8 cellular contexts compared by ENCODE assay signal in the genomic region with DNA sequence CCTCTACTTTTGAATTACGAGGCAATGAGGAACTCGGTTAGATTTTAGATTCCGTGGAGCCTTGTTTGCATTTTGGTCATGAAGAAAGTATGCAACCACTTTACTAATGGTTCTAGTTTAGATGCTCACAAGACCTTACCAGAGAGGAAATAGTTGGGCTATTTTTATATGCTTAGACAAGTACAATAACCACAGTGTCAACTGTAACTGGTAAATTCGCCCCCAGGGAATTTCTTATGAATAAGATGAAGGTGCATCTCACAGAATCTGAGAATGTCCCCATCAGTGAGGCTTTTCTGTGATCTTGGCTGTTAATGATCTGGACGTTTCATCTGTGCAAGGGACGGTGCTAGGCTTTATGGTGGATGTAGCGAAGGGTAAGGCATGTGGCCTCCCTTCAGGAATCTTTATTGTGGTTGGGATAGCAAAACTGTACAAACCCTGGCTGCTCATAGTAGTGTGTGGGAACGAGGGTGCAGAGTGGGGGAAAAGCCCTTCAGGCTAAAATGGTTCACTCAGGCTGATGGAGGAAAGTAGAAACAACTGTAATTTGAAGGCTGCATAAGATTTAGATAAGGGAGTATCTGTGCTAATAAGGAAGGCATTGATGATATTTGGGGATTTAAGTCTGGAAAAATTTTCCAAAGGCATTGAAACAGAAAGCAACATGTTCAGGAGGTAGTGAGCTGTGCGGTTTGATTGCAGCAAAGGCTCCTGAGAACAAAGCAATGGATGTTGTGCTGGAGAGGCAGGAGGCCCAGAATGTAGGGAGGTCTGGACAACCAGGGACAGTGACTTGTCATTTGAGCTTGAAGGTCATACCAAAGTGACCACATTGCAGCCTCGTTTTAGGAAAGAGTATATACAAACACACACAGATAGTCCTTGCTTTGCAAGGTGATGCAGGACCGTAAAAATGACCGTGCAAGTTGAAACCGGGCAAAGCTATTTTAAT. TPM values are rescaled to one million over a fixed set of nuclear protein-coding genes. Genes with fewer than 3 reads are reported as not detected.
DNase-seq lines count a peak whose midpoint lies in the region; ATAC-seq and TF ChIP-seq lines count a peak whose summit lies in the region.

No MANE protein-coding gene starts in this region.

- H3K36me3 Mint-ChIP-seq in CD8-positive, alpha-beta T cell, result peaks cover 31% of the 10 kb centered on the region
- H3K36me3 Mint-ChIP-seq in T-cell (peaks cover 24% of the 10 kb centered on the region), immature natural killer cell (no peaks in the 10 kb centered on the region)

- H3K27me3 ChIP-seq in CD8-positive, alpha-beta T cell (ENCODE audit: insufficient read depth, low read length), result no peaks in the 10 kb centered on the region
- H3K27me3 ChIP-seq in esophagus squamous epithelium, result no peaks in the 10 kb centered on the region

- H3K4me3 ChIP-seq in CD8-positive, alpha-beta T cell (ENCODE audit: low read depth, low read length), result peak overlapping the region; percentile 31
- H3K4me3 ChIP-seq in esophagus squamous epithelium, result no peak overlapping the region

- H3K4me1 ChIP-seq in CD8-positive, alpha-beta T cell (ENCODE audit: insufficient read depth, low read length), result peaks cover 85% of the 10 kb centered on the region
- H3K4me1 ChIP-seq in esophagus squamous epithelium, result peaks cover 0 to 51% (median 30%) of the 10 kb centered on the region in 3 donors

- CTCF ChIA-PET in CD8-positive, alpha-beta T cell (lab: Charles Lee), result interaction anchor here (0.6 to 2.4 kb wide), 4 partner anchors 28 to 163 kb away, joined by 3 to 6 read pairs (median 4); a partner anchor contains a TSS
- CTCF ChIA-PET in T-cell (lab: Charles Lee), result interaction anchor here in 1 of 2 donors (0.9 to 2.1 kb wide), 3 partner anchors 16 to 37 kb away, joined by 3 to 6 read pairs (median 4); no protein-coding TSS in a partner anchor

- H3K9me3 Mint-ChIP-seq in CD8-positive, alpha-beta T cell, result no peaks in the 10 kb centered on the region
- H3K9me3 Mint-ChIP-seq in T-cell (no peaks in the 10 kb centered on the region), immature natural killer cell (no peaks in the 10 kb centered on the region)

- DNase-seq in CD8-positive, alpha-beta T cell, result no peak
- no peak for DNase-seq in T-cell
- peak; percentile 44 to 55 (median 53) for DNase-seq in immature natural killer cell
- no peak for DNase-seq in anterior cingulate cortex (lab: John Stamatoyannopoulos, UW)
- no peak for DNase-seq in posterior cingulate gyrus
- no peak for DNase-seq in esophagus squamous epithelium (lab: John Stamatoyannopoulos, UW)

- H3K27ac ChIP-seq in CD8-positive, alpha-beta T cell (ENCODE audit: low read depth, low read length), result no peak overlapping the region
- peak overlapping the region in 1 of 4 donors; percentile 12 for H3K27ac ChIP-seq in esophagus squamous epithelium

- peaks cover 78% of the 10 kb centered on the region for H3K4me1 Mint-ChIP-seq in CD8-positive, alpha-beta T cell (ENCODE audit: low read depth)
- H3K4me1 Mint-ChIP-seq in T-cell (peaks cover 71 to 82% (median 79%) of the 10 kb centered on the region in 3 donors), immature natural killer cell (peaks cover 75 to 83% of the 10 kb centered on the region in 2 donors)

- no peaks in the 10 kb centered on the region for H3K9me3 ChIP-seq in CD8-positive, alpha-beta T cell (ENCODE audit: low read length)
- no peaks in the 10 kb centered on the region for H3K9me3 ChIP-seq in esophagus squamous epithelium

- POLR2A ChIA-PET in CD8-positive, alpha-beta T cell (lab: Charles Lee), result interaction anchor here (1.6 kb wide), 1 partner anchor 36 kb away, joined by 4 read pairs; no protein-coding TSS in a partner anchor
- POLR2A ChIA-PET in T-cell (lab: Charles Lee), result interaction anchor here in 1 of 2 donors (0.6 to 0.7 kb wide), 2 partner anchors 20 to 27 kb away, joined by 5 to 6 read pairs; no protein-coding TSS in a partner anchor

- WGBS in esophagus squamous epithelium, 2 donors, result 45 to 57% methylated on average over 13 of the region's 13 CpGs

- TF ChIP-seq CTCF in CD8-positive, alpha-beta T cell (IDR thresholded peaks at IDR 0.05), result no peak
- TF ChIP-seq CTCF in esophagus squamous epithelium (IDR thresholded peaks at IDR 0.05), result no peak

- TF ChIP-seq POLR2A in esophagus squamous epithelium (IDR thresholded peaks at IDR 0.05), result no peak

- intact Hi-C loops in CD8-positive, alpha-beta T cell (cut with DNase I, micrococcal nuclease), result loop anchor here in 1 of 2 experiments (1.0 to 2.0 kb wide), 2 partner anchors 10 to 14 kb away; no protein-coding TSS in a partner anchor
- intact Hi-C loops in posterior cingulate gyrus (cut with DNase I) (no loop called here), esophagus squamous epithelium (cut with DNase I) (no loop called here)

- H3K27ac Mint-ChIP-seq in CD8-positive, alpha-beta T cell, result peak overlapping the region; percentile 87
- peak overlapping the region; percentile 88 to 94 for H3K27ac Mint-ChIP-seq in T-cell
- H3K27ac Mint-ChIP-seq in immature natural killer cell, result peak overlapping the region; percentile 84 to 94 (median 88)

- H3K27me3 Mint-ChIP-seq in CD8-positive, alpha-beta T cell (ENCODE audit: low read depth), result no peaks in the 10 kb centered on the region
- no peaks in the 10 kb centered on the region for H3K27me3 Mint-ChIP-seq in T-cell
- peaks cover 0 to 4% (median 3%) of the 10 kb centered on the region in 3 donors for H3K27me3 Mint-ChIP-seq in immature natural killer cell (ENCODE audit: low read depth in 3 of 3)

- H3K4me3 Mint-ChIP-seq in CD8-positive, alpha-beta T cell, result peak overlapping the region; percentile 68
- H3K4me3 Mint-ChIP-seq in T-cell, result peak overlapping the region; percentile 51 to 75 (median 74)
- peak overlapping the region; percentile 74 to 83 (median 80) for H3K4me3 Mint-ChIP-seq in immature natural killer cell

- H3K36me3 ChIP-seq in CD8-positive, alpha-beta T cell (ENCODE audit: insufficient read depth, low read length), result peaks cover 6% of the 10 kb centered on the region
- H3K36me3 ChIP-seq in esophagus squamous epithelium, result peaks cover 0 to 10% (median 0%) of the 10 kb centered on the region in 3 donors

- peak; percentile 48 for ATAC-seq in CD8-positive, alpha-beta T cell
- peak; percentile 92 for ATAC-seq in GM19397 (IDR thresholded peaks at IDR 0.05; ENCODE audit: unreplicated experiment)
- ATAC-seq in HG03354 (IDR thresholded peaks at IDR 0.05; ENCODE audit: poor library complexity, severe bottlenecking, unreplicated experiment), result peak; percentile 92
- ATAC-seq in T-cell (replicated peaks in 1 of 4), result peak; percentile 39 to 74 (median 47)

RNA-seq across cellular contexts. Expression of a gene that starts 28.4 kb away (rescaled TPM):
- total RNA-seq in CD8-positive, alpha-beta T cell, result 10 to 100 TPM; 62.0 to 63.0 TPM
- total RNA-seq in T-cell (10 to 100 TPM; 83.3 to 99.3 (median 84.9) TPM), esophagus squamous epithelium (10 to 100 TPM; 60.8 to 84.6 (median 75.0) TPM)
- 100 to 1,000 TPM; 114 to 130 (median 115) TPM for polyA plus RNA-seq in immature natural killer cell

RNA-seq across cellular contexts. Expression of a gene that starts 29.2 kb away (rescaled TPM):
- 10 to 100 TPM; 31.9 to 36.2 TPM for total RNA-seq in CD8-positive, alpha-beta T cell
- total RNA-seq in T-cell (10 to 100 TPM; 15.2 to 26.7 (median 16.7) TPM), esophagus squamous epithelium (under 1 TPM in 1 of 4 donors, not detected in 3; 0.19 TPM)
- polyA plus RNA-seq in immature natural killer cell, result 10 to 100 TPM; 10.1 to 30.0 (median 21.1) TPM

Comparison
In these comparisons a context has a peak if more than half of its experiments do, and no peak if none do; other contexts are left out.
1. DNase-seq: peak in immature natural killer cell (3 of 3); none in CD8-positive, alpha-beta T cell (0 of 7), T-cell (0 of 34), anterior cingulate cortex (0 of 58), posterior cingulate gyrus (0 of 10) and esophagus squamous epithelium (single experiment).
2. RNA of a gene that starts 29.2 kb away (total RNA-seq): 31.9 to 36.2 TPM in CD8-positive, alpha-beta T cell and 15.2 to 26.7 TPM in T-cell; 0.19 TPM in esophagus squamous epithelium; every median in the first group is over 10 times any median in the second.
3. Peak in every context shown above with its lines, with median percentiles within 50 percentile points of each other: ATAC-seq, H3K27ac Mint-ChIP-seq and H3K4me3 Mint-ChIP-seq.